17 cellular contexts compared by ENCODE assay signal in the genomic region with DNA sequence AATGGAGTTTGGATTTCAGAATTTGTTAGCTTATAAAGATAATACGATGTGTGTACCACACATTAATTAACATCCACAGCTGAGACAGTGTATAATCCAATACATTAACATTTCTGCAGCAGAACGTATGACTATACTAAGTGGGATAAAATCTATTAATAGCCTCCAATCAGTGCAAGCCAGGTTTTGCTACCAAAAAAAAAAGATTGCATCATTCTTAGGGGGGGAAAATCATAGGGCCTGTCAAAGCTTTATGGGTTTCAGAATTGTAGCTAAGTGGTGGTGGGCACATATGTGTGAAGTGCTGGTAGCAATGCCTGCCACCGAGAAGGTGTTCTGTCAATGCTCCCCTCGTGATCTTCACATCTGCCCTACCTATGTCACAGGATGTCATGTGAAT. TPM values are rescaled to one million over a fixed set of nuclear protein-coding genes. Genes with fewer than 3 reads are reported as not detected.
DNase-seq lines count a peak whose midpoint lies in the region; ATAC-seq, FAIRE-seq and TF ChIP-seq lines count a peak whose summit lies in the region.
"Had no signal": no experiment of that assay in that cellular context is flagged by ENCODE, and none has a peak within 500 bp of the region (broad histone marks: within the 10 kb centered on the region; RNA-seq: fewer than 3 reads in every experiment).

No MANE protein-coding gene starts in this region.

- peak overlapping the region; percentile 47 for H3K4me2 ChIP-seq in OCI-LY3 (ENCODE audit: low read length)
- H3K4me2 ChIP-seq: BLaER1, GM23338 had no signal

- H3K36me3 Mint-ChIP-seq in activated CD8-positive, alpha-beta memory T cell treated with anti-CD3 and anti-CD28 coated beads, Interleukin-2, amount 10 ng/mL, durations not matched to agents 7 days and 5 days: no peaks in the 10 kb centered on the region
- H3K36me3 Mint-ChIP-seq in activated CD4-positive, alpha-beta memory T cell treated with anti-CD3 and anti-CD28 coated beads, Interleukin-2, amount 10 ng/mL, durations not matched to agents 7 days and 5 days (ENCODE audit: low read depth): no peaks in the 10 kb centered on the region

- no peaks in the 10 kb centered on the region for H3K9me3 ChIP-seq in OCI-LY3 (ENCODE audit: insufficient read depth, low read length)
- H3K9me3 ChIP-seq: BLaER1, HAP-1 had no signal

- peak; percentile 72 for FAIRE-seq in urothelium cell line (lab: Jason Lieb, UNC)

- no peaks in the 10 kb centered on the region for H3K27me3 ChIP-seq in OCI-LY3 (ENCODE audit: low read depth, low read length)
- H3K27me3 ChIP-seq: BLaER1 had no signal

- no peak for ATAC-seq in activated CD8-positive, alpha-beta memory T cell treated with anti-CD3 and anti-CD28 coated beads, Interleukin-2, amount 10 ng/mL, durations not matched to agents 7 days and 5 days

- POLR2A ChIA-PET in activated CD4-positive, alpha-beta memory T cell treated with anti-CD3 and anti-CD28 coated beads, Interleukin-2, amount 10 ng/mL, durations not matched to agents 7 days and 5 days (lab: Charles Lee): interaction anchor here (0.6 to 4.9 kb wide), 6 partner anchors 19 to 655 kb away, joined by 3 to 45 read pairs (median 4); partner anchors contain the start of genes DLST and NEK9

- CTCF ChIA-PET in activated CD8-positive, alpha-beta memory T cell treated with anti-CD3 and anti-CD28 coated beads, Interleukin-2, amount 10 ng/mL, durations not matched to agents 7 days and 5 days (lab: Charles Lee): interaction anchor here (0.8 to 20.2 kb wide), 30 partner anchors 7 to 663 kb away, joined by 3 to 680 read pairs (median 6); partner anchors contain the start of genes BATF, DLST, LTBP2 and PROX2
- CTCF ChIA-PET in activated CD4-positive, alpha-beta memory T cell treated with anti-CD3 and anti-CD28 coated beads, Interleukin-2, amount 10 ng/mL, durations not matched to agents 7 days and 5 days (lab: Charles Lee): interaction anchor here (0.9 to 8.9 kb wide), 46 partner anchors 7 to 358 kb away, joined by 3 to 285 read pairs (median 4); partner anchors contain the start of genes ACYP1, DLST, NEK9 and PROX2

- TF ChIP-seq CTCF in OCI-LY3 (IDR thresholded peaks at IDR 0.05; ENCODE audit: low read depth, low read length): no peak
- TF ChIP-seq CTCF in choroid plexus epithelial cell (conservative IDR thresholded peaks at IDR 0.05; ENCODE audit: low read depth, low read length): no peak

- peak overlapping the region; percentile 42 for H3K27ac Mint-ChIP-seq in activated CD8-positive, alpha-beta memory T cell treated with anti-CD3 and anti-CD28 coated beads, Interleukin-2, amount 10 ng/mL, durations not matched to agents 7 days and 5 days
- H3K27ac Mint-ChIP-seq in activated CD4-positive, alpha-beta memory T cell treated with anti-CD3 and anti-CD28 coated beads, Interleukin-2, amount 10 ng/mL, durations not matched to agents 7 days and 5 days: no peak overlapping the region
- H3K27ac Mint-ChIP-seq: GM23338, HFFc6 had no signal

- H3K4me1 Mint-ChIP-seq in activated CD8-positive, alpha-beta memory T cell treated with anti-CD3 and anti-CD28 coated beads, Interleukin-2, amount 10 ng/mL, durations not matched to agents 7 days and 5 days: no peaks in the 10 kb centered on the region
- H3K4me1 Mint-ChIP-seq in activated CD4-positive, alpha-beta memory T cell treated with anti-CD3 and anti-CD28 coated beads, Interleukin-2, amount 10 ng/mL, durations not matched to agents 7 days and 5 days: no peaks in the 10 kb centered on the region
- H3K4me1 Mint-ChIP-seq: GM23338 had no signal

- H3K36me3 ChIP-seq in OCI-LY3 (replicated peaks; ENCODE audit: low read depth, low read length): peaks cover 2% of the 10 kb centered on the region
- H3K36me3 ChIP-seq: BLaER1, HAP-1 had no signal

- H3K79me2 ChIP-seq in OCI-LY3 (ENCODE audit: low read length): no peaks in the 10 kb centered on the region

- H3K9me3 Mint-ChIP-seq in activated CD8-positive, alpha-beta memory T cell treated with anti-CD3 and anti-CD28 coated beads, Interleukin-2, amount 10 ng/mL, durations not matched to agents 7 days and 5 days (ENCODE audit: low read depth): no peaks in the 10 kb centered on the region
- H3K9me3 Mint-ChIP-seq in activated CD4-positive, alpha-beta memory T cell treated with anti-CD3 and anti-CD28 coated beads, Interleukin-2, amount 10 ng/mL, durations not matched to agents 7 days and 5 days: no peaks in the 10 kb centered on the region
- H3K9me3 Mint-ChIP-seq: CD4-positive, CD25-positive, alpha-beta regulatory T cell; GM23338; HFFc6 had no signal

- H3K4me1 ChIP-seq in OCI-LY3 (ENCODE audit: low read length): peaks cover 37% of the 10 kb centered on the region
- H3K4me1 ChIP-seq: HAP-1 had no signal

- no peaks in the 10 kb centered on the region for H4K20me1 ChIP-seq in OCI-LY3 (ENCODE audit: insufficient read depth, low read length)
- H4K20me1 ChIP-seq: BLaER1 had no signal

- H3K4me3 ChIP-seq in OCI-LY3 (ENCODE audit: low read length) (no peak overlapping the region), choroid plexus epithelial cell (ENCODE audit: low read depth, low read length) (no peak overlapping the region)
- H3K4me3 ChIP-seq: BLaER1, GM23338, HAP-1 had no signal

- H2AFZ ChIP-seq in OCI-LY3 (ENCODE audit: low read depth, low read length): no peak overlapping the region
- H2AFZ ChIP-seq: GM23338 had no signal

- H3K4me3 Mint-ChIP-seq in activated CD8-positive, alpha-beta memory T cell treated with anti-CD3 and anti-CD28 coated beads, Interleukin-2, amount 10 ng/mL, durations not matched to agents 7 days and 5 days: no peak overlapping the region
- no peak overlapping the region for H3K4me3 Mint-ChIP-seq in activated CD4-positive, alpha-beta memory T cell treated with anti-CD3 and anti-CD28 coated beads, Interleukin-2, amount 10 ng/mL, durations not matched to agents 7 days and 5 days
- H3K4me3 Mint-ChIP-seq: CD4-positive, CD25-positive, alpha-beta regulatory T cell; GM23338; HFFc6 had no signal

- DNase-seq in activated CD8-positive, alpha-beta memory T cell treated with anti-CD3 and anti-CD28 coated beads, Interleukin-2, amount 10 ng/mL, durations not matched to agents 7 days and 5 days: no peak
- DNase-seq in activated CD8-positive, alpha-beta memory T cell treated with anti-CD3 and anti-CD28 coated beads for 24 hours: no peak
- DNase-seq in choroid plexus epithelial cell (ENCODE audit: low read depth) (peak; percentile 28), urothelium cell line (ENCODE audit: low spot score) (no peak), NCI-H146 treated with DMSO at 0.1 percent for 48 hours (lab: John Stamatoyannopoulos, UW; ENCODE audit: unreplicated experiment) (no peak)
- no peak for DNase-seq in activated CD4-positive, alpha-beta memory T cell treated with anti-CD3 and anti-CD28 coated beads, Interleukin-2, amount 10 ng/mL, durations not matched to agents 7 days and 5 days
- no peak for DNase-seq in activated naive CD4-positive, alpha-beta T cell treated with Interleukin-2 at 50 U/mL for 16 hours

- no peak overlapping the region for H3K27ac ChIP-seq in OCI-LY3 (ENCODE audit: low read length)
- H3K27ac ChIP-seq: BLaER1, RWPE1 had no signal

- 0 out of 2 replicates have a peak overlapping the region, but pooled peaks have one; percentile 11 for H3K9ac ChIP-seq in OCI-LY3 (ENCODE audit: low read length)
- H3K9ac ChIP-seq: BLaER1 had no signal

- no peaks in the 10 kb centered on the region for H3K27me3 Mint-ChIP-seq in activated CD8-positive, alpha-beta memory T cell treated with anti-CD3 and anti-CD28 coated beads, Interleukin-2, amount 10 ng/mL, durations not matched to agents 7 days and 5 days
- no peaks in the 10 kb centered on the region for H3K27me3 Mint-ChIP-seq in activated CD4-positive, alpha-beta memory T cell treated with anti-CD3 and anti-CD28 coated beads, Interleukin-2, amount 10 ng/mL, durations not matched to agents 7 days and 5 days
- H3K27me3 Mint-ChIP-seq: CD4-positive, CD25-positive, alpha-beta regulatory T cell had no signal

RNA-seq across cellular contexts. Expression of gene PROX2, which starts 15.8 kb away (rescaled TPM):
- total RNA-seq in activated CD8-positive, alpha-beta memory T cell treated with anti-CD3 and anti-CD28 coated beads, Interleukin-2, amount 10 ng/mL, durations not matched to agents 7 days and 5 days: under 1 TPM; 0.21 to 0.44 TPM
- total RNA-seq in activated CD4-positive, alpha-beta memory T cell treated with anti-CD3 and anti-CD28 coated beads, Interleukin-2, amount 10 ng/mL, durations not matched to agents 7 days and 5 days: not detected
- total RNA-seq: CD4-positive, CD25-positive, alpha-beta regulatory T cell; GM23338; HFFc6; M059J; NCI-H460; SK-MEL-5 had no signal

RNA-seq across cellular contexts. Expression of gene DLST, which starts 21.5 kb away (rescaled TPM):
- total RNA-seq in activated CD8-positive, alpha-beta memory T cell treated with anti-CD3 and anti-CD28 coated beads, Interleukin-2, amount 10 ng/mL, durations not matched to agents 7 days and 5 days: 100 to 1,000 TPM; 106 to 119 TPM
- 100 to 1,000 TPM; 106 to 108 TPM for total RNA-seq in activated CD4-positive, alpha-beta memory T cell treated with anti-CD3 and anti-CD28 coated beads, Interleukin-2, amount 10 ng/mL, durations not matched to agents 7 days and 5 days
